ENCODE assay signal across 8 cellular contexts in genomic region chr5:138752951-138753793, GRCh38. TPM values are rescaled to one million over a fixed set of nuclear protein-coding genes. Genes with fewer than 3 reads are reported as not detected.
DNase-seq lines count a peak whose midpoint lies in the region; ATAC-seq and TF ChIP-seq lines count a peak whose summit lies in the region.

Gene CTNNA1 (plus strand): TSS chr5:138753425. CDS start chr5:138781925, 28,500 bp downstream.

- H3K9me3 Mint-ChIP-seq in activated T-cell treated with anti-CD3 and anti-CD28 coated beads, Interleukin-2, amount 50 U/mL, for 4 hours: no peaks in the 10 kb centered on the region

- peaks cover 26% of the 10 kb centered on the region for H3K27me3 Mint-ChIP-seq in activated T-cell treated with anti-CD3 and anti-CD28 coated beads, Interleukin-2, amount 50 U/mL, for 4 hours (ENCODE audit: low read depth)

- H3K36me3 ChIP-seq in OCI-LY7 (ENCODE audit: insufficient read depth, low read length): no peaks in the 10 kb centered on the region
- peaks cover 2 to 10% (median 4%) of the 10 kb centered on the region in 4 donors for H3K36me3 ChIP-seq in esophagus muscularis mucosa

- H3K27ac ChIP-seq in OCI-LY7 (ENCODE audit: low read depth, low read length, poor library complexity, severe bottlenecking) (no peak within 1 kb of the TSS), esophagus muscularis mucosa (replicated peaks in 1 of 4) (peak within 1 kb of the TSS; percentile 99 to 100 (median 100))

- peak within 1 kb of the TSS; percentile 85 for H3K4me2 ChIP-seq in OCI-LY7 (ENCODE audit: low read length)

- H3K4me1 ChIP-seq in OCI-LY7 (ENCODE audit: insufficient read depth, low read length, poor library complexity, severe bottlenecking) (peaks cover 15% of the 10 kb centered on the region), esophagus muscularis mucosa (peaks cover 35 to 48% (median 40%) of the 10 kb centered on the region in 4 donors)

- 2% methylated on average over 13 of the region's 102 CpGs for WGBS in esophagus muscularis mucosa

- H3K36me3 Mint-ChIP-seq in activated T-cell treated with anti-CD3 and anti-CD28 coated beads, Interleukin-2, amount 50 U/mL, for 4 hours (ENCODE audit: insufficient read depth): peaks cover 3% of the 10 kb centered on the region

- H3K4me3 Mint-ChIP-seq in activated T-cell treated with anti-CD3 and anti-CD28 coated beads, Interleukin-2, amount 50 U/mL, for 4 hours: peak within 1 kb of the TSS; percentile 78

- POLR2A ChIA-PET in OCI-LY7 (lab: Charles Lee): no interaction called here

- no peaks in the 10 kb centered on the region for H3K27me3 ChIP-seq in esophagus muscularis mucosa

- H2AFZ ChIP-seq in OCI-LY7 (ENCODE audit: low read length): peak within 1 kb of the TSS; percentile 88

- TF ChIP-seq POLR2A in esophagus muscularis mucosa (IDR thresholded peaks at IDR 0.05; ENCODE audit: low read depth): no peak

- peak within 1 kb of the TSS; percentile 90 for H3K4me3 ChIP-seq in OCI-LY7 (ENCODE audit: low read depth, low read length, poor library complexity, severe bottlenecking)
- H3K4me3 ChIP-seq in esophagus muscularis mucosa: peak within 1 kb of the TSS; percentile 74 to 99 (median 96)

- intact Hi-C loops in OCI-LY7 (cut with micrococcal nuclease; ENCODE audit: unreplicated experiment) (no loop called here), esophagus muscularis mucosa (cut with DNase I) (loop anchor here (5.0 kb wide), 1 partner anchor 171 kb away; no protein-coding TSS in a partner anchor)

- H3K9me2 ChIP-seq in OCI-LY7 (ENCODE audit: insufficient read depth, low read length): no peaks in the 10 kb centered on the region

- CTCF ChIA-PET in OCI-LY7 (lab: Charles Lee; ENCODE audit: unreplicated experiment): no interaction called here

- H4K20me1 ChIP-seq in OCI-LY7 (ENCODE audit: insufficient read depth, low read length): no peaks in the 10 kb centered on the region; the same call in 1 of the 2 replicates

- no TSS peak for BruUV-seq in OCI-LY7 (replicated peaks; lab: Mats Ljungman, UMichigan)

- TF ChIP-seq CTCF in OCI-LY7 (conservative IDR thresholded peaks at IDR 0.05; ENCODE audit: low read length): no peak
- TF ChIP-seq CTCF in esophagus muscularis mucosa (IDR thresholded peaks at IDR 0.05): no peak

- H3K79me2 ChIP-seq in OCI-LY7 (ENCODE audit: insufficient read depth, low read depth, low read length): peaks cover 3% of the 10 kb centered on the region; the same call in 1 of the 2 replicates

- peak; percentile 46 for ATAC-seq in HG03196 (IDR thresholded peaks at IDR 0.05; ENCODE audit: unreplicated experiment)
- ATAC-seq in activated T-cell treated with anti-CD3 and anti-CD28 coated beads, Interleukin-2, amount 50 U/mL, for 4 hours: peak; percentile 69 to 72

- H3K4me1 Mint-ChIP-seq in activated T-cell treated with anti-CD3 and anti-CD28 coated beads, Interleukin-2, amount 50 U/mL, for 4 hours (ENCODE audit: low read depth): peaks cover 21% of the 10 kb centered on the region

- no peaks in the 10 kb centered on the region for H3K9me3 ChIP-seq in OCI-LY7 (ENCODE audit: low read length)
- H3K9me3 ChIP-seq in esophagus muscularis mucosa: peaks cover 0 to 4% (median 2%) of the 10 kb centered on the region in 4 donors

- TF ChIP-seq EP300 in esophagus muscularis mucosa (IDR thresholded peaks at IDR 0.05): no peak

- peak; percentile 73 for DNase-seq in NCI-H82 (lab: John Stamatoyannopoulos, UW)
- no peak for DNase-seq in NCI-H82 treated with DMSO at 0.1 percent for 48 hours (lab: John Stamatoyannopoulos, UW; ENCODE audit: unreplicated experiment)
- DNase-seq in OCI-LY7 (ENCODE audit: low spot score): peak; percentile 70
- DNase-seq in activated T-cell treated with anti-CD3 and anti-CD28 coated beads, Interleukin-2, amount 50 U/mL, for 4 hours: peak; percentile 67
- peak; percentile 94 for DNase-seq in esophagus muscularis mucosa (ENCODE audit: extremely low spot score)
- peak; percentile 75 for DNase-seq in myocyte (ENCODE audit: low read depth)
- peak; percentile 25 to 56 for DNase-seq in stimulated activated CD8-positive, alpha-beta memory T cell treated with anti-CD3 and anti-CD28 coated beads, Interleukin-7, amount 100 ng/mL, for 4 hours (ENCODE audit: low read depth in 2 of 2)

RNA-seq across cellular contexts. Expression of gene CTNNA1, which starts in this region (rescaled TPM):
- 42.7 and 45.0 TPM in 2 replicates for total RNA-seq in OCI-LY7 (2014; rRNA removed; shearing (Covaris generic))
- total RNA-seq in OCI-LY7 (2022) (39.0 and 40.4 TPM in 2 replicates), esophagus muscularis mucosa (100 to 1,000 TPM; 335 to 423 (median 369) TPM), myocyte (586 and 787 TPM in 2 replicates)
- total RNA-seq in activated T-cell treated with anti-CD3 and anti-CD28 coated beads, Interleukin-2, amount 50 U/mL, for 4 hours: 10 to 100 TPM; 27.0 to 40.3 (median 32.2) TPM
- 300 TPM for polyA plus RNA-seq in myocyte (2012)

Comparison
In these comparisons a context has a peak if more than half of its experiments do, and no peak if none do; other contexts are left out.
1. RNA of gene CTNNA1 (total RNA-seq): 586 to 787 TPM in myocyte and 335 to 423 TPM in esophagus muscularis mucosa; 39.0 to 45.0 TPM in OCI-LY7 and 27.0 to 40.3 TPM in activated T-cell treated with anti-CD3 and anti-CD28 coated beads, Interleukin-2, amount 50 U/mL, for 4 hours; every median in the first group is over 4 times any median in the second.